Comparison of ENCODE assay signal across 1 cellular context in genomic region chr4:30716671-30717207, GRCh38.
TF ChIP-seq lines count a peak whose summit lies in the region.

No MANE protein-coding gene starts in this region.

TF ChIP-seq in liver, 16 proteins besides CTCF, POLR2A, EP300 and RAD21 (continued from another document):
- TF ChIP-seq ATF3 (IDR thresholded peaks at IDR 0.05), result no peak
- no peak for TF ChIP-seq TAF1 (conservative IDR thresholded peaks at IDR 0.05)
- no peak for TF ChIP-seq JUND (IDR thresholded peaks at IDR 0.05)
- no peak for TF ChIP-seq FOXA1 (IDR thresholded peaks at IDR 0.05)
- TF ChIP-seq EGR1 (IDR thresholded peaks at IDR 0.05; ENCODE audit: low read depth in 2 of 2), result no peak
